Comparison of ENCODE assay signal across 21 cellular contexts in the genomic region with DNA sequence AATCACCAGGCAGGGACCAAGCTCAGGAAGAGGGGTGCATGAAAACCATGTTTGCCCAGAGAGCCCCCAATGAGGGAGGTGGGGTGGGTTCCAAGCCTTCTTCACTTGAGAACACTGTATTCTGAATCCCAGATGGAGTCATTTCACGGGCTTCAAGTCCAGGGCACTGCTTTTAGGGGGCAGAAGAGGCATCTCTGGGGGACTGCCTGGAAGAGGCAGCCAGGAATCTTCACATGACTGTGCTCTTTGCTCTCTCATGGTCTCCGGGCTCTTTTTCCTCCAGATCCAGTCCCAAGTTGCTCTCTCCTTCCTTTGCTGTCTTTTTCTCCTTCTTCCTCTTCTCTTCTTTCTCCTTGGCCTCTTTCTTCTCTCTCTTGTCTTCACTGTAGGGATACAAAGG. TPM values are rescaled to one million over a fixed set of nuclear protein-coding genes. Genes with fewer than 3 reads are reported as not detected.
A peak's percentile ranks its signal among the peaks of the same experiment; 100 is the strongest.
DNase-seq lines count a peak whose midpoint lies in the region; FAIRE-seq and TF ChIP-seq lines count a peak whose summit lies in the region.
"Had no signal": no experiment of that assay in that cellular context is flagged by ENCODE, and none has a peak within 500 bp of the region (broad histone marks: within the 10 kb centered on the region; RNA-seq: fewer than 3 reads in every experiment).

No MANE protein-coding gene starts in this region.

- TF ChIP-seq CTCF in Peyer's patch (IDR thresholded peaks at IDR 0.05) (no peak), hepatocyte (IDR thresholded peaks at IDR 0.05; ENCODE audit: poor library complexity) (no peak), OCI-LY7 (conservative IDR thresholded peaks at IDR 0.05; ENCODE audit: low read length) (no peak)

- no peaks in the 10 kb centered on the region for H3K9me3 ChIP-seq in Peyer's patch
- no peaks in the 10 kb centered on the region for H3K9me3 ChIP-seq in hepatocyte (ENCODE audit: low read depth)
- no peaks in the 10 kb centered on the region for H3K9me3 ChIP-seq in small intestine (ENCODE audit: control insufficient read depth, low read depth)
- H3K9me3 ChIP-seq in OCI-LY7 (ENCODE audit: low read length) = no peaks in the 10 kb centered on the region
- H3K9me3 ChIP-seq: Caco-2 had no signal

- peak overlapping the region in 3 of 4 donors; percentile 17 to 83 (median 69) for H3K27ac ChIP-seq in Peyer's patch
- peak overlapping the region; percentile 90 for H3K27ac ChIP-seq in hepatocyte
- peak overlapping the region; percentile 71 to 79 for H3K27ac ChIP-seq in small intestine (ENCODE audit: low read depth in 1 of 2, low read length in 1 of 2)
- no peak overlapping the region for H3K27ac ChIP-seq in OCI-LY7 (ENCODE audit: low read depth, low read length, poor library complexity, severe bottlenecking)
- H3K27ac ChIP-seq: C4-2B, HL-60 had no signal

- no peak for FAIRE-seq in small intestine (lab: Jason Lieb, UNC)
- FAIRE-seq: A204.1, D721Med, G401.6, GM12891 had no signal

- no peak for TF ChIP-seq POLR2A in Peyer's patch (IDR thresholded peaks at IDR 0.05)

- CTCF ChIA-PET in OCI-LY7 (lab: Charles Lee; ENCODE audit: unreplicated experiment) = no interaction called here

- H4K20me1 ChIP-seq in hepatocyte (ENCODE audit: insufficient read depth, poor library complexity, severe bottlenecking) (no peaks in the 10 kb centered on the region), OCI-LY7 (ENCODE audit: insufficient read depth, low read length) (no peaks in the 10 kb centered on the region)

- H3K36me3 ChIP-seq in Peyer's patch (peaks cover 0 to 19% (median 0%) of the 10 kb centered on the region in 3 donors), hepatocyte (replicated peaks; ENCODE audit: insufficient read depth, low read depth) (no peaks in the 10 kb centered on the region), small intestine (ENCODE audit: control insufficient read depth in 2 of 2, insufficient read depth in 2 of 2, low read length in 2 of 2) (peaks cover 0 to 7% of the 10 kb centered on the region in 2 donors), OCI-LY7 (ENCODE audit: insufficient read depth, low read length) (no peaks in the 10 kb centered on the region)

- no peaks in the 10 kb centered on the region for H3K9me2 ChIP-seq in hepatocyte (replicated peaks; ENCODE audit: insufficient read depth)
- no peaks in the 10 kb centered on the region for H3K9me2 ChIP-seq in OCI-LY7 (ENCODE audit: insufficient read depth, low read length)

- intact Hi-C loops in OCI-LY7 (cut with micrococcal nuclease; ENCODE audit: unreplicated experiment) = no loop called here

- H3K27me3 ChIP-seq in Peyer's patch (no peaks in the 10 kb centered on the region), hepatocyte (no peaks in the 10 kb centered on the region), small intestine (ENCODE audit: control insufficient read depth in 2 of 2, insufficient read depth in 2 of 2, low read length in 2 of 2) (peaks cover 0 to 3% of the 10 kb centered on the region in 2 donors)

- H2AFZ ChIP-seq in hepatocyte = no peak overlapping the region
- H2AFZ ChIP-seq in OCI-LY7 (ENCODE audit: low read length) = no peak overlapping the region

- peaks cover 0 to 34% (median 0%) of the 10 kb centered on the region in 4 donors for H3K4me1 ChIP-seq in Peyer's patch
- peaks cover 19% of the 10 kb centered on the region for H3K4me1 ChIP-seq in hepatocyte (ENCODE audit: insufficient read depth)
- peaks cover 0 to 4% of the 10 kb centered on the region in 2 donors for H3K4me1 ChIP-seq in small intestine (ENCODE audit: control insufficient read depth in 2 of 2, insufficient read depth in 1 of 2, low read depth in 1 of 2, low read length in 1 of 2)
- H3K4me1 ChIP-seq in OCI-LY7 (ENCODE audit: insufficient read depth, low read length, poor library complexity, severe bottlenecking) = peaks cover 17% of the 10 kb centered on the region

- peak overlapping the region; percentile 66 for H3K4me2 ChIP-seq in hepatocyte
- no peak overlapping the region for H3K4me2 ChIP-seq in OCI-LY7 (ENCODE audit: low read length)

- H3K79me2 ChIP-seq in hepatocyte = no peaks in the 10 kb centered on the region
- no peaks in the 10 kb centered on the region for H3K79me2 ChIP-seq in OCI-LY7 (ENCODE audit: insufficient read depth, low read depth, low read length)

- no TSS peak for BruUV-seq in OCI-LY7 (replicated peaks; lab: Mats Ljungman, UMichigan)

- H3K4me3 ChIP-seq in Peyer's patch (peak overlapping the region in 2 of 4 donors; percentile 9 to 10), hepatocyte (no peak overlapping the region), small intestine (ENCODE audit: low read depth in 1 of 2, low read length in 2 of 2) (no peak overlapping the region), OCI-LY7 (ENCODE audit: low read depth, low read length, poor library complexity, severe bottlenecking) (no peak overlapping the region)

- POLR2A ChIA-PET in OCI-LY7 (lab: Charles Lee) = no interaction called here

- 78% methylated on average over 2 of the region's 2 CpGs for WGBS in hepatocyte (ENCODE audit: low lambda C conversion rate, missing lambda C conversion rate)
- WGBS in small intestine, 3 donors = 39 to 76% (median 62%) methylated on average over 2 of the region's 2 CpGs

- DNase-seq in Peyer's patch (no peak), hepatocyte (ENCODE audit: low spot score) (no peak), small intestine (no peak), OCI-LY7 (ENCODE audit: low spot score) (no peak), NCI-H345 (lab: John Stamatoyannopoulos, UW) (no peak)
- no peak for DNase-seq in stimulated activated naive CD4-positive, alpha-beta T cell (lab: John Stamatoyannopoulos, UW)
- DNase-seq: AML-193; CD4-positive, alpha-beta T cell; GOT3; H7; HFFc6; IMR-90 had no signal

RNA-seq across cellular contexts. Expression of a gene that starts 5.7 kb away (rescaled TPM):
- total RNA-seq in Peyer's patch = 1,000 to 10,000 TPM in 1 of 4 donors, 100 to 1,000 TPM in 2, 10 to 100 TPM in 1; 75.9 to 1,153 (median 771) TPM
- 81.2 and 85.5 TPM in 2 replicates for total RNA-seq in hepatocyte
- 114 and 151 TPM in 2 replicates for polyA plus RNA-seq in hepatocyte
- polyA plus RNA-seq in small intestine = 1,000 to 10,000 TPM in 2 of 3 donors, 100 to 1,000 TPM in 1; 270 to 1,947 (median 1,892) TPM
- total RNA-seq in OCI-LY7 (2014; rRNA removed; shearing (Covaris generic)) = 9.9 and 14.4 TPM in 2 replicates
- 6.8 and 11.3 TPM in 2 replicates for total RNA-seq in OCI-LY7 (2022)
- total RNA-seq: CD4-positive, alpha-beta T cell; HFFc6; HT1080; IMR-90 had no signal
- polyA plus RNA-seq: IMR-90 had no signal

RNA-seq across cellular contexts. Expression of a gene that starts 8.6 kb away (rescaled TPM):
- total RNA-seq in Peyer's patch = 10 to 100 TPM in 1 of 4 donors, 1 to 10 TPM in 1, not detected in 2; 5.4 to 11.0 TPM
- not detected in 2 replicates for total RNA-seq in hepatocyte
- not detected in 2 replicates for polyA plus RNA-seq in hepatocyte
- polyA plus RNA-seq in small intestine = under 1 TPM in 1 of 3 donors, not detected in 2; 0.63 TPM
- total RNA-seq in OCI-LY7 (2014; rRNA removed; shearing (Covaris generic)) = not detected in 2 replicates
- total RNA-seq in OCI-LY7 (2022) = not detected in 2 replicates
- total RNA-seq: Caco-2; CD4-positive, alpha-beta T cell; H7; HFFc6; HT1080; IMR-90 had no signal
- polyA plus RNA-seq: BJ, IMR-90 had no signal

RNA-seq across cellular contexts. Expression of a gene that starts 25.9 kb away (rescaled TPM):
- total RNA-seq in Peyer's patch (10 to 100 TPM in 1 of 4 donors, 1 to 10 TPM in 3; 5.6 to 10.2 (median 9.5) TPM), hepatocyte (10.9 and 14.9 TPM in 2 replicates), OCI-LY7 (2022) (9.8 and 11.3 TPM in 2 replicates)
- polyA plus RNA-seq in hepatocyte (17.6 and 28.2 TPM in 2 replicates), small intestine (10 to 100 TPM in 1 of 3 donors, 1 to 10 TPM in 2; 5.4 to 18.4 (median 6.2) TPM)
- total RNA-seq in OCI-LY7 (2014; rRNA removed; shearing (Covaris generic)) = 12.3 and 13.1 TPM in 2 replicates

RNA-seq across cellular contexts. Expression of a gene that starts 31.5 kb away (rescaled TPM):
- total RNA-seq in Peyer's patch = 10 to 100 TPM; 24.8 to 75.1 (median 38.7) TPM
- total RNA-seq in hepatocyte = 18.1 and 32.1 TPM in 2 replicates
- polyA plus RNA-seq in hepatocyte = 51.0 and 51.9 TPM in 2 replicates
- polyA plus RNA-seq in small intestine = 10 to 100 TPM; 29.5 to 33.1 (median 32.1) TPM
- 39.8 and 61.2 TPM in 2 replicates for total RNA-seq in OCI-LY7 (2014; rRNA removed; shearing (Covaris generic))
- total RNA-seq in OCI-LY7 (2022) = 65.3 and 67.9 TPM in 2 replicates
